8 cellular contexts compared by ENCODE assay signal in the genomic region with DNA sequence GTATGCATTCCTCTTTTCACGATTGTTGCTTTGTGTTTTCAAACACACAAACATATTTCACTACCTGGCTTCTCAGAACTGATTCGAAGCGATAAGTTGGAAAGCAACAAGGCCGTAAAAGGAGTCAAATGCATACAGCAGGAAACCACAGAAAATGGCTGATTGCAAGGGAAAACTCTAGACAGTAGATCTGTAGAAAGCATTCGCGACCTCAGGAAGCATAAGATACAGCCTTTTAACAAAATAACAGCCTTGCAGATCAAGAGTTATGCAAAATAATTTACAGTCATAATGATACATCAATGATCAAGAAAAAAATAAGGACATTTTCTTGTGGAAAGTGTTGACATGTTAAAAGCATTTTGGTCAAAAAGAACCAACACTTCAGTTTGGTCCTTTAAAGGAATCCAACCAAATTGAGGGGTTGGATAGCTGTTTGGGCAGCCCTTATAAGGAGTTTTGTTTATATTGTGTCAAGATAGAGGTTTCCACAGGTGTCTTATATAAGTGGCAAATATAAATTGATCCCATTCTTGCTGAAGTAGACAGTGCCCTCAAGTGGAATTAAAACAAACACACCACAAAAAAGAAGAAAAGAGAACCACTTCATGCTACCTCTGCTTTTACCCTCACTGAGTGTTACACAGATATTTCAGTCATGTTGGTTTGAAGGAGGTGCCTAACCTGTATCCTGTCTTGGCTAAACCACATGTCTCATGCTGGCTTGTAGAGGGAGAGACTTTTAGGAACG. TPM values are rescaled to one million over a fixed set of nuclear protein-coding genes. Genes with fewer than 3 reads are reported as not detected.
DNase-seq lines count a peak whose midpoint lies in the region; ATAC-seq and TF ChIP-seq lines count a peak whose summit lies in the region.

No MANE protein-coding gene starts in this region.

- DNase-seq in ACHN (peak; percentile 32), RPMI7951 (ENCODE audit: low read depth) (peak; percentile 48), epithelial cell of proximal tubule (ENCODE audit: low read depth) (no peak), pons (ENCODE audit: low spot score) (peak; percentile 86), activated gamma-delta T cell treated with Interleukin-2 at 50 U/mL for 16 hours (no peak)
- no peak for DNase-seq in stimulated activated CD4-positive, alpha-beta T cell treated with anti-CD3 and anti-CD28 coated beads, Interleukin-4, amount 100 ng/mL, for 4 hours

- peak; percentile 58 for ATAC-seq in HG03066 (IDR thresholded peaks at IDR 0.05; ENCODE audit: low read depth, unreplicated experiment)

- in situ Hi-C loops in ACHN (cut with HindIII; ENCODE audit: low pct_ligation_motif_present, low pct_unique_long_range_greater_than_20kb, low sequenced_read_pairs): no loop called here

- no peak overlapping the region for H3K4me3 ChIP-seq in epithelial cell of proximal tubule (ENCODE audit: low read depth, low read length)

- TF ChIP-seq CTCF in GM12874 (IDR thresholded peaks at IDR 0.05; ENCODE audit: insufficient read depth, low read depth, low read length): peak; percentile 33
- peak; percentile 46 for TF ChIP-seq CTCF in epithelial cell of proximal tubule (conservative IDR thresholded peaks at IDR 0.05; ENCODE audit: low read depth, low read length)

RNA-seq across cellular contexts. Expression of a gene that starts 5.5 kb away (rescaled TPM):
- 39.3 and 39.5 TPM in 2 replicates for total RNA-seq in RPMI7951 (2014; rRNA removed; shearing (Covaris generic))
- total RNA-seq in epithelial cell of proximal tubule: 10.3 and 12.9 TPM in 2 replicates

RNA-seq across cellular contexts. Expression of a gene that starts 54.0 kb away (rescaled TPM):
- total RNA-seq in RPMI7951 (2014; rRNA removed; shearing (Covaris generic)): 2.8 and 3.1 TPM in 2 replicates
- total RNA-seq in epithelial cell of proximal tubule: 0.07 and 0.12 TPM in 2 replicates

Comparison
In these comparisons a context has a peak if more than half of its experiments do, and no peak if none do; other contexts are left out.
1. DNase-seq: peak in ACHN (single experiment), RPMI7951 (single experiment) and pons (single experiment); none in epithelial cell of proximal tubule (single experiment), activated gamma-delta T cell treated with Interleukin-2 at 50 U/mL for 16 hours (single experiment) and stimulated activated CD4-positive, alpha-beta T cell treated with anti-CD3 and anti-CD28 coated beads, Interleukin-4, amount 100 ng/mL, for 4 hours (0 of 2).